In the genomic region with DNA sequence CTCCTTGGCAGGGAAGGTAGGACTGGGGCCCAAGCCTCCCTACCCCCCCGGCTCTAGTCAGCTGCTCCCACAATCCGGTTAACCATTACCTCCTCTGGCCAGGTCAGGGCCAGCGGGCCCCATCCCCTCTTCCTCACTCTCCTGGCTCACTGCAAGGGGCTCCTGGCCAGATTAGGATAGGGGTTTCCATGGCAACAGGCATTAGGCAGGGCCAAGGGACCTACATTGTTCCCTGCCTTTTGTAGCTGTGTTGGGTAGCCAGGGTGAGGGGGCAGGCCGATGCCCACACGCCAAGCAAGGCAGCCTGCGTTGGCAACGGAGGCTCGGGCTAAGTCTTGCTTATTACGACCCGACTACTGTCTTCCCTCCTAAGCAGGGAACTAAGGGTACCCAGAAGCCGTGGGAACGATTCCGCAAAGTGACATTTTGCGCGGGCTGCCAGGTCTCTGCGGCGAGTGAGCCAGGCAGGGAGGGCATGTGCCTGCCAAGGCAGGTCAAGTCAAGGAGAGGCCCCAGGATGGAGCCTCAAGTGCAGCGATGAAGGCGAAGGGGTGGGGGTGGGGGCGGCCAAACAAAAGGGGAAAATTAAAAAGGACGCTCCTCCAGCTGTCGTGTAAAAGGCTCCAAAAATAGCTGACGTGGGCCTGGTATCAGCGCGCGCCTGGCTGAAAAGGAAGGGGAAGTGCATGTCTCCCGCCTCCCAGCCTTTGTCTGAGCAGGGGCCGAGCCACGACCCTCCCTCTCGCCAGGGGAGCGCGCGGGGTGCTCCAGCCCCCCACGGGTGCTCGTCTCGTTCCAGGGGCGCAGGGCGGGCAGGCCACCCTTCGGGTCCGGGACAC, we compare ENCODE assay signal across 8 cellular contexts. TPM values are rescaled to one million over a fixed set of nuclear protein-coding genes. Genes with fewer than 3 reads are reported as not detected.
DNase-seq lines count a peak whose midpoint lies in the region; ATAC-seq, FAIRE-seq and TF ChIP-seq lines count a peak whose summit lies in the region.

No MANE protein-coding gene starts in this region.

- H3K27ac Mint-ChIP-seq in activated naive CD8-positive, alpha-beta T cell treated with anti-CD3 and anti-CD28 coated beads for 36 hours, result peak overlapping the region; percentile 93

- H3K4me2 ChIP-seq in BLaER1, result peak overlapping the region; percentile 100

- peaks cover 56% of the 10 kb centered on the region for H3K4me1 Mint-ChIP-seq in activated naive CD8-positive, alpha-beta T cell treated with anti-CD3 and anti-CD28 coated beads for 36 hours

- peak overlapping the region; percentile 93 for H3K4me3 ChIP-seq in BLaER1
- H3K4me3 ChIP-seq in heart left ventricle, result peak overlapping the region; percentile 70 to 98 (median 93)
- H3K4me3 ChIP-seq in pancreas, result peak overlapping the region; percentile 81 to 99 (median 95)

- H3K27me3 Mint-ChIP-seq in activated naive CD8-positive, alpha-beta T cell treated with anti-CD3 and anti-CD28 coated beads for 36 hours, result no peaks in the 10 kb centered on the region

- H3K9me3 Mint-ChIP-seq in activated naive CD8-positive, alpha-beta T cell treated with anti-CD3 and anti-CD28 coated beads for 36 hours, result no peaks in the 10 kb centered on the region

- no peak for FAIRE-seq in pancreas (lab: Jason Lieb, UNC)

- TF ChIP-seq POLR2A in heart left ventricle (IDR thresholded peaks at IDR 0.05), result no peak

- ATAC-seq in GM19324 (IDR thresholded peaks at IDR 0.05; ENCODE audit: low FRiP score, unreplicated experiment), result peak; percentile 6
- ATAC-seq in heart left ventricle, result peak in 3 of 4 donors; percentile 35 to 43 (median 37)
- peak; percentile 13 to 38 (median 27) for ATAC-seq in pancreas

- DNase-seq in NCI-H2227 treated with DMSO at 0.1 percent for 48 hours (lab: John Stamatoyannopoulos, UW) (peak; percentile 24), heart left ventricle (peak; percentile 73 to 85 (median 76)), pancreas (peak in 5 of 6 donors; percentile 69 to 87 (median 75)), DMS153 (lab: John Stamatoyannopoulos, UW) (no peak)
- peak; percentile 34 for DNase-seq in activated naive CD8-positive, alpha-beta T cell treated with anti-CD3 and anti-CD28 coated beads for 36 hours
- DNase-seq in activated CD4-positive, CD25-positive, alpha-beta regulatory T cell treated with anti-CD3 and anti-CD28 coated beads, Interleukin-2, amount 50 U/mL, for 72 hours, result no peak

- H3K27me3 ChIP-seq in BLaER1 (0 out of 2 replicates have a peak, but pooled peaks cover 7% of the 10 kb centered on the region), heart left ventricle (no peaks in the 10 kb centered on the region), pancreas (no peaks in the 10 kb centered on the region)

- H3K4me3 Mint-ChIP-seq in activated naive CD8-positive, alpha-beta T cell treated with anti-CD3 and anti-CD28 coated beads for 36 hours, result peak overlapping the region; percentile 94

- H3K4me1 ChIP-seq in BLaER1 (peaks cover 67% of the 10 kb centered on the region), heart left ventricle (peaks cover 2 to 76% (median 52%) of the 10 kb centered on the region in 12 donors), pancreas (peaks cover 46 to 64% (median 55%) of the 10 kb centered on the region in 3 donors)

- H3K36me3 ChIP-seq in BLaER1 (peaks cover 8% of the 10 kb centered on the region; the same call in 1 of the 2 replicates), heart left ventricle (peaks cover 0 to under 1% (median 0%) of the 10 kb centered on the region in 9 donors), pancreas (no peaks in the 10 kb centered on the region)

- H3K36me3 Mint-ChIP-seq in activated naive CD8-positive, alpha-beta T cell treated with anti-CD3 and anti-CD28 coated beads for 36 hours, result peaks cover 14% of the 10 kb centered on the region

- peak overlapping the region; percentile 99 for H3K27ac ChIP-seq in BLaER1
- peak overlapping the region; percentile 91 to 100 (median 98) for H3K27ac ChIP-seq in heart left ventricle
- H3K27ac ChIP-seq in pancreas, result peak overlapping the region; percentile 95 to 98 (median 98)

- intact Hi-C loops in heart left ventricle (cut with DNase I), result loop anchor here in 1 of 10 donors (5.0 kb wide), 1 partner anchor 121 kb away; no protein-coding TSS in a partner anchor
- intact Hi-C loops in pancreas (cut with DNase I), result no loop called here

- peak overlapping the region; percentile 99 for H3K9ac ChIP-seq in BLaER1

- peaks cover 49% of the 10 kb centered on the region for H4K20me1 ChIP-seq in BLaER1

- WGBS in heart left ventricle, 4 donors, result 5 to 10% (median 9%) methylated on average over 20 to 40 of the region's 40 CpGs
- WGBS in pancreas, 2 donors, result 1% methylated on average over 31 to 40 of the region's 40 CpGs

- H3K9me3 ChIP-seq in BLaER1, result no peaks in the 10 kb centered on the region
- H3K9me3 ChIP-seq in heart left ventricle, result no peaks in the 10 kb centered on the region
- no peaks in the 10 kb centered on the region for H3K9me3 ChIP-seq in pancreas

- TF ChIP-seq CTCF in heart left ventricle (IDR thresholded peaks at IDR 0.05) (no peak), pancreas (IDR thresholded peaks at IDR 0.05) (no peak)

RNA-seq across cellular contexts. Expression of a gene that starts 0.9 kb away (rescaled TPM):
- 100 to 1,000 TPM; 148 to 157 TPM for total RNA-seq in activated naive CD8-positive, alpha-beta T cell treated with anti-CD3 and anti-CD28 coated beads for 36 hours
- total RNA-seq in heart left ventricle, result 1,000 to 10,000 TPM in 2 of 9 donors, 100 to 1,000 TPM in 7; 573 to 1,258 (median 787) TPM
- 100 to 1,000 TPM; 366 to 619 TPM for polyA plus RNA-seq in heart left ventricle
- 100 to 1,000 TPM; 107 to 128 (median 114) TPM for total RNA-seq in pancreas
- polyA plus RNA-seq in pancreas, result 10 to 100 TPM; 53.6 to 55.7 TPM

Comparison
In these comparisons a context has a peak if more than half of its experiments do, and no peak if none do; other contexts are left out.
1. DNase-seq: peak in NCI-H2227 treated with DMSO at 0.1 percent for 48 hours (single experiment), activated naive CD8-positive, alpha-beta T cell treated with anti-CD3 and anti-CD28 coated beads for 36 hours (single experiment), heart left ventricle (5 of 5) and pancreas (5 of 6); none in DMS153 (single experiment) and activated CD4-positive, CD25-positive, alpha-beta regulatory T cell treated with anti-CD3 and anti-CD28 coated beads, Interleukin-2, amount 50 U/mL, for 72 hours (single experiment).
2. Peak in every context shown above with its lines, with median percentiles within 50 percentile points of each other: H3K27ac ChIP-seq, H3K4me3 ChIP-seq and ATAC-seq.